ENCODE assay signal across 15 cellular contexts in genomic region chr4:127162741-127163140, GRCh38.
DNase-seq lines count a peak whose midpoint lies in the region; ATAC-seq and TF ChIP-seq lines count a peak whose summit lies in the region.
"Had no signal": no experiment of that assay in that cellular context is flagged by ENCODE, and none has a peak within 500 bp of the region (broad histone marks: within the 10 kb centered on the region; RNA-seq: fewer than 3 reads in every experiment).

No MANE protein-coding gene starts in this region.

- TF ChIP-seq CTCF in AG04450 (IDR thresholded peaks at IDR 0.05; ENCODE audit: low read depth, low read length) = no peak
- TF ChIP-seq CTCF in HFF-Myc (IDR thresholded peaks at IDR 0.05; ENCODE audit: low read depth, low read length, missing control alignments) = no peak
- TF ChIP-seq CTCF in fibroblast of the aortic adventitia (IDR thresholded peaks at IDR 0.05; ENCODE audit: insufficient read depth, low read length) = no peak

- peaks cover 7% of the 10 kb centered on the region; the same call in 1 of the 2 replicates for H3K9me3 ChIP-seq in AG04450 (ENCODE audit: control insufficient read depth, insufficient read depth, low read length)
- H3K9me3 ChIP-seq: BLaER1 had no signal

- no peaks in the 10 kb centered on the region for H3K4me1 Mint-ChIP-seq in activated T-cell treated with anti-CD3 and anti-CD28 coated beads, Interleukin-2, amount 50 U/mL, for 72 hours (ENCODE audit: low read depth)

- no peak overlapping the region for H3K27ac Mint-ChIP-seq in activated T-cell treated with anti-CD3 and anti-CD28 coated beads, Interleukin-2, amount 50 U/mL, for 72 hours
- H3K27ac Mint-ChIP-seq: T-helper 1 cell treated with Interleukin-12 subunit alpha and Interleukin-12 subunit beta and Interleukin-4 antibody, amounts not matched to agents 30 μg/mL and 1 μg/mL, for 36 hours had no signal

- DNase-seq in AG04450 (ENCODE audit: low read depth, low spot score) (peak; percentile 52), HFF-Myc (ENCODE audit: extremely low read depth, low read depth) (peak; percentile 14), SKM-1 (lab: John Stamatoyannopoulos, UW; ENCODE audit: unreplicated experiment) (peak; percentile 93), fibroblast of the aortic adventitia (ENCODE audit: low read depth) (peak; percentile 22), RPMI8226 (no peak)
- DNase-seq in activated naive CD4-positive, alpha-beta T cell (lab: John Stamatoyannopoulos, UW) = no peak
- DNase-seq in activated T-cell treated with anti-CD3 and anti-CD28 coated beads, Interleukin-2, amount 50 U/mL, for 72 hours = no peak
- DNase-seq: activated CD4-positive, alpha-beta T cell treated with anti-CD3 and anti-CD28 coated beads, Interleukin-2, amount 50 U/mL, for 4 hours; cortex of kidney; NCI-H1436 treated with DMSO at 0.1 percent for 48 hours; NCI-H526 treated with DMSO at 0.1 percent for 48 hours; stimulated activated CD4-positive, alpha-beta T cell treated with anti-CD3 and anti-CD28 coated beads, Interleukin-12 subunit alpha, Interleukin-12 subunit beta, amount 100 ng/mL, for 4 hours had no signal

- H3K4me3 Mint-ChIP-seq in activated T-cell treated with anti-CD3 and anti-CD28 coated beads, Interleukin-2, amount 50 U/mL, for 72 hours = no peak overlapping the region
- H3K4me3 Mint-ChIP-seq: T-helper 1 cell treated with Interleukin-12 subunit alpha and Interleukin-12 subunit beta and Interleukin-4 antibody, amounts not matched to agents 30 μg/mL and 1 μg/mL, for 36 hours had no signal

- H3K27me3 Mint-ChIP-seq in activated T-cell treated with anti-CD3 and anti-CD28 coated beads, Interleukin-2, amount 50 U/mL, for 72 hours (ENCODE audit: low read depth) = no peaks in the 10 kb centered on the region

- H3K9me3 Mint-ChIP-seq in activated T-cell treated with anti-CD3 and anti-CD28 coated beads, Interleukin-2, amount 50 U/mL, for 72 hours = peaks cover 5 to 8% of the 10 kb centered on the region in 2 donors

- CTCF ChIA-PET in AG04450 (lab: Charles Lee) = no interaction called here

- POLR2A ChIA-PET in AG04450 (lab: Yijun Ruan, JAX) = interaction anchor here (0.5 to 0.7 kb wide), 3 partner anchors 15 to 347 kb away, joined by 3 to 4 read pairs (median 3); no protein-coding TSS in a partner anchor

- H3K27me3 ChIP-seq in AG04450 (ENCODE audit: control insufficient read depth, insufficient read depth, low read length) = no peaks in the 10 kb centered on the region
- H3K27me3 ChIP-seq: BLaER1 had no signal

- H3K4me3 ChIP-seq in AG04450 (ENCODE audit: low read depth, low read length) (no peak overlapping the region), HFF-Myc (replicated peaks; ENCODE audit: low read depth, low read length) (no peak overlapping the region), fibroblast of the aortic adventitia (ENCODE audit: low read depth, low read length) (no peak overlapping the region)
- H3K4me3 ChIP-seq: BLaER1 had no signal

- no peak for ATAC-seq in activated T-cell treated with anti-CD3 and anti-CD28 coated beads, Interleukin-2, amount 50 U/mL, for 72 hours (replicated peaks in 1 of 2)
- no peak for ATAC-seq in GM21367 (IDR thresholded peaks at IDR 0.05; ENCODE audit: unreplicated experiment)

- peaks cover 0 to 2% of the 10 kb centered on the region in 2 donors for H3K36me3 Mint-ChIP-seq in activated T-cell treated with anti-CD3 and anti-CD28 coated beads, Interleukin-2, amount 50 U/mL, for 72 hours (ENCODE audit: insufficient read depth in 2 of 2)

- no peak overlapping the region for H3K27ac ChIP-seq in AG04450 (ENCODE audit: low read depth, low read length)
- H3K27ac ChIP-seq: BLaER1 had no signal

Comparison
In these comparisons a context has a peak if more than half of its experiments do, and no peak if none do; other contexts are left out.
1. DNase-seq: peak in AG04450 (single experiment), HFF-Myc (single experiment), SKM-1 (single experiment) and fibroblast of the aortic adventitia (single experiment); none in RPMI8226 (single experiment), activated naive CD4-positive, alpha-beta T cell (0 of 4) and activated T-cell treated with anti-CD3 and anti-CD28 coated beads, Interleukin-2, amount 50 U/mL, for 72 hours (0 of 2).